25 cellular contexts compared by ENCODE assay signal in genomic region chr4:63583561-63583960, GRCh38.
"Had no signal": no experiment of that assay in that cellular context is flagged by ENCODE, and none has a peak within 500 bp of the region (broad histone marks: within the 10 kb centered on the region; RNA-seq: fewer than 3 reads in every experiment).

No MANE protein-coding gene starts in this region.

- H3K9me3 ChIP-seq: ascending aorta, breast epithelium, colonic mucosa had no signal

- H3K27ac Mint-ChIP-seq: activated CD4-positive, alpha-beta memory T cell treated with anti-CD3 and anti-CD28 coated beads for 36 hours; activated CD4-positive, alpha-beta T cell treated with anti-CD3 and anti-CD28 coated beads for 36 hours; activated CD4-positive, alpha-beta T cell treated with anti-CD3 and anti-CD28 coated beads, Interleukin-2, amount 10 ng/mL, durations not matched to agents 24 days and 14 days; activated naive CD4-positive, alpha-beta T cell treated with anti-CD3 and anti-CD28 coated beads, Interleukin-2, amount 10 ng/mL, durations not matched to agents 7 days and 5 days; activated naive CD4-positive, alpha-beta T cell treated with anti-CD3 and anti-CD28 coated beads, Interleukin-2, amount 50 U/mL, for 72 hours; activated naive CD8-positive, alpha-beta T cell treated with anti-CD3 and anti-CD28 coated beads, Interleukin-2, amount 10 ng/mL, durations not matched to agents 7 days and 5 days; activated T-cell treated with anti-CD3 and anti-CD28 coated beads, Interleukin-2, amount 50 U/mL, for 24 hours; activated T-cell treated with anti-CD3 and anti-CD28 coated beads, Interleukin-2, amount 50 U/mL, for 72 hours; brain had no signal

- ATAC-seq: activated CD4-positive, alpha-beta T cell treated with anti-CD3 and anti-CD28 coated beads for 36 hours; activated naive CD4-positive, alpha-beta T cell treated with anti-CD3 and anti-CD28 coated beads, Interleukin-2, amount 50 U/mL, for 72 hours; activated T-cell treated with anti-CD3 and anti-CD28 coated beads, Interleukin-2, amount 50 U/mL, for 72 hours had no signal

- H3K4me3 ChIP-seq: ascending aorta, breast epithelium, cardiac muscle cell, colonic mucosa, esophagus squamous epithelium had no signal

- H3K4me1 ChIP-seq: ascending aorta, breast epithelium, colonic mucosa, esophagus squamous epithelium had no signal

- H3K27me3 Mint-ChIP-seq: activated CD4-positive, alpha-beta memory T cell treated with anti-CD3 and anti-CD28 coated beads for 36 hours; activated CD4-positive, alpha-beta T cell treated with anti-CD3 and anti-CD28 coated beads for 36 hours; activated CD4-positive, alpha-beta T cell treated with anti-CD3 and anti-CD28 coated beads, Interleukin-2, amount 10 ng/mL, durations not matched to agents 24 days and 14 days; activated naive CD4-positive, alpha-beta T cell treated with anti-CD3 and anti-CD28 coated beads, Interleukin-2, amount 10 ng/mL, durations not matched to agents 7 days and 5 days; activated naive CD8-positive, alpha-beta T cell treated with anti-CD3 and anti-CD28 coated beads, Interleukin-2, amount 10 ng/mL, durations not matched to agents 7 days and 5 days; activated T-cell treated with anti-CD3 and anti-CD28 coated beads, Interleukin-2, amount 50 U/mL, for 24 hours; brain had no signal

- H3K4me3 Mint-ChIP-seq: activated CD4-positive, alpha-beta memory T cell treated with anti-CD3 and anti-CD28 coated beads for 36 hours; activated CD4-positive, alpha-beta T cell treated with anti-CD3 and anti-CD28 coated beads for 36 hours; activated CD4-positive, alpha-beta T cell treated with anti-CD3 and anti-CD28 coated beads, Interleukin-2, amount 10 ng/mL, durations not matched to agents 24 days and 14 days; activated naive CD4-positive, alpha-beta T cell treated with anti-CD3 and anti-CD28 coated beads, Interleukin-2, amount 10 ng/mL, durations not matched to agents 7 days and 5 days; activated naive CD8-positive, alpha-beta T cell treated with anti-CD3 and anti-CD28 coated beads, Interleukin-2, amount 10 ng/mL, durations not matched to agents 7 days and 5 days; activated T-cell treated with anti-CD3 and anti-CD28 coated beads, Interleukin-2, amount 50 U/mL, for 24 hours; activated T-cell treated with anti-CD3 and anti-CD28 coated beads, Interleukin-2, amount 50 U/mL, for 72 hours; brain had no signal

- H3K4me1 Mint-ChIP-seq: activated CD4-positive, alpha-beta T cell treated with anti-CD3 and anti-CD28 coated beads for 36 hours; activated CD4-positive, alpha-beta T cell treated with anti-CD3 and anti-CD28 coated beads, Interleukin-2, amount 10 ng/mL, durations not matched to agents 24 days and 14 days; activated naive CD4-positive, alpha-beta T cell treated with anti-CD3 and anti-CD28 coated beads, Interleukin-2, amount 10 ng/mL, durations not matched to agents 7 days and 5 days; activated naive CD8-positive, alpha-beta T cell treated with anti-CD3 and anti-CD28 coated beads, Interleukin-2, amount 10 ng/mL, durations not matched to agents 7 days and 5 days; brain had no signal

- DNase-seq: activated CD4-positive, alpha-beta memory T cell treated with anti-CD3 and anti-CD28 coated beads for 36 hours; activated CD4-positive, alpha-beta T cell treated with anti-CD3 and anti-CD28 coated beads for 36 hours; activated CD4-positive, alpha-beta T cell treated with anti-CD3 and anti-CD28 coated beads, Interleukin-2, amount 10 ng/mL, durations not matched to agents 24 days and 14 days; activated CD4-positive, CD25-positive, alpha-beta regulatory T cell; activated CD4-positive, CD25-positive, alpha-beta regulatory T cell treated with anti-CD3 and anti-CD28 coated beads, Interleukin-2, amount 50 U/mL, for 72 hours; activated CD8-positive, alpha-beta memory T cell treated with anti-CD3 and anti-CD28 coated beads, Interleukin-2, amount 50 U/mL, for 48 hours; activated gamma-delta T cell; activated naive CD4-positive, alpha-beta T cell; activated naive CD4-positive, alpha-beta T cell treated with anti-CD3 and anti-CD28 coated beads, Interleukin-2, amount 10 ng/mL, durations not matched to agents 7 days and 5 days; activated naive CD8-positive, alpha-beta T cell treated with anti-CD3 and anti-CD28 coated beads, Interleukin-2, amount 10 ng/mL, durations not matched to agents 7 days and 5 days; activated T-cell treated with anti-CD3 and anti-CD28 coated beads for 4 hours; activated T-cell treated with anti-CD3 and anti-CD28 coated beads, Interleukin-2, amount 50 U/mL, for 24 hours; activated T-cell treated with anti-CD3 and anti-CD28 coated beads, Interleukin-2, amount 50 U/mL, for 72 hours; central memory CD4-positive, alpha-beta T cell; cerebellar nuclear complex; colonic mucosa; effector CD8-positive, alpha-beta T cell; esophagus squamous epithelium; T-helper 2 cell had no signal

- H3K9me3 Mint-ChIP-seq: activated T-cell treated with anti-CD3 and anti-CD28 coated beads, Interleukin-2, amount 50 U/mL, for 72 hours had no signal

- H3K27me3 ChIP-seq: ascending aorta, breast epithelium, cardiac muscle cell, colonic mucosa, esophagus squamous epithelium had no signal

- H3K36me3 Mint-ChIP-seq: activated CD4-positive, alpha-beta memory T cell treated with anti-CD3 and anti-CD28 coated beads for 36 hours; activated naive CD4-positive, alpha-beta T cell treated with anti-CD3 and anti-CD28 coated beads, Interleukin-2, amount 10 ng/mL, durations not matched to agents 7 days and 5 days; activated naive CD4-positive, alpha-beta T cell treated with anti-CD3 and anti-CD28 coated beads, Interleukin-2, amount 50 U/mL, for 72 hours; activated naive CD8-positive, alpha-beta T cell treated with anti-CD3 and anti-CD28 coated beads, Interleukin-2, amount 10 ng/mL, durations not matched to agents 7 days and 5 days; brain had no signal

- H3K27ac ChIP-seq: ascending aorta, breast epithelium, cardiac muscle cell, colonic mucosa, epithelial cell of prostate, esophagus squamous epithelium had no signal

- H3K36me3 ChIP-seq: ascending aorta, breast epithelium, cardiac muscle cell, colonic mucosa, esophagus squamous epithelium had no signal
